In genomic region chr1:154272999-154273563, GRCh38 we compare ENCODE assay signal across 8 cellular contexts. TPM values are rescaled to one million over a fixed set of nuclear protein-coding genes. Genes with fewer than 3 reads are reported as not detected.
DNase-seq lines count a peak whose midpoint lies in the region; ATAC-seq, FAIRE-seq and TF ChIP-seq lines count a peak whose summit lies in the region.

No MANE protein-coding gene starts in this region.

- H3K27ac ChIP-seq in DOHH2 (ENCODE audit: low read depth, low read length) (peak overlapping the region; percentile 74), RWPE1 (peak overlapping the region; percentile 90), esophagus squamous epithelium (peak overlapping the region; percentile 91 to 96 (median 95)), pancreas (peak overlapping the region in 3 of 4 donors; percentile 58 to 83 (median 69))

- FAIRE-seq in pancreas (lab: Jason Lieb, UNC), result no peak

- H3F3A ChIP-seq in DOHH2 (ENCODE audit: control insufficient read depth, insufficient read depth), result peaks cover 25% of the 10 kb centered on the region

- no peak for ATAC-seq in pancreas

- H3K79me2 ChIP-seq in DOHH2 (ENCODE audit: control insufficient read depth, low read length), result peaks cover 14% of the 10 kb centered on the region

- no peaks in the 10 kb centered on the region for H4K20me1 ChIP-seq in DOHH2 (ENCODE audit: control insufficient read depth, insufficient read depth, low read depth, low read length)

- H3K4me2 ChIP-seq in DOHH2 (ENCODE audit: low read length), result peak overlapping the region; percentile 80

- intact Hi-C loops in esophagus squamous epithelium (cut with DNase I) (no loop called here), pancreas (cut with DNase I) (no loop called here)

- DNase-seq in RWPE1 (ENCODE audit: low spot score), result no peak
- DNase-seq in esophagus squamous epithelium (lab: John Stamatoyannopoulos, UW), result no peak
- DNase-seq in pancreas, result no peak
- DNase-seq in AML-193 (lab: John Stamatoyannopoulos, UW), result no peak
- DNase-seq in GM13977 (ENCODE audit: low spot score), result no peak
- no peak for DNase-seq in activated CD8-positive, alpha-beta memory T cell treated with anti-CD3 and anti-CD28 coated beads for 24 hours
- DNase-seq in NOMO-1 (lab: John Stamatoyannopoulos, UW; ENCODE audit: unreplicated experiment in 2 of 2), result no peak

- no peak for TF ChIP-seq CTCF in DOHH2 (IDR thresholded peaks at IDR 0.05; ENCODE audit: low read depth, low read length, poor library complexity, severe bottlenecking)
- no peak for TF ChIP-seq CTCF in RWPE1 (conservative IDR thresholded peaks at IDR 0.05; ENCODE audit: low read depth)
- no peak for TF ChIP-seq CTCF in esophagus squamous epithelium (IDR thresholded peaks at IDR 0.05)
- TF ChIP-seq CTCF in pancreas (IDR thresholded peaks at IDR 0.05), result no peak
- TF ChIP-seq CTCF in GM13977 (IDR thresholded peaks at IDR 0.05; ENCODE audit: extremely low read depth, insufficient read depth, missing control alignments), result no peak

- in situ Hi-C loops in GM13977 (cut with MboI; ENCODE audit: low pct_unique_long_range_greater_than_20kb, low sequenced_read_pairs, unreplicated experiment), result no loop called here

- H3K36me3 ChIP-seq in DOHH2 (ENCODE audit: control insufficient read depth, low read length), result peaks cover 46% of the 10 kb centered on the region
- peaks cover 0 to 72% (median 22%) of the 10 kb centered on the region in 3 donors for H3K36me3 ChIP-seq in esophagus squamous epithelium
- H3K36me3 ChIP-seq in pancreas, result peaks cover 0 to 22% (median 0%) of the 10 kb centered on the region in 3 donors

- H3K4me3 ChIP-seq in DOHH2 (ENCODE audit: low read length), result peak overlapping the region; percentile 96
- peak overlapping the region; percentile 72 to 94 (median 86) for H3K4me3 ChIP-seq in esophagus squamous epithelium
- H3K4me3 ChIP-seq in pancreas, result peak overlapping the region; percentile 31 to 78 (median 68)

- CTCF ChIA-PET in RWPE1 (lab: Yijun Ruan, JAX), result interaction anchor here (0.6 to 1.5 kb wide), 2 partner anchors 10 to 61 kb away, joined by 5 to 6 read pairs; no protein-coding TSS in a partner anchor

- TF ChIP-seq POLR2A in esophagus squamous epithelium (IDR thresholded peaks at IDR 0.05), result no peak

- POLR2A ChIA-PET in RWPE1 (lab: Yijun Ruan, JAX; ENCODE audit: low non-redundant PET), result interaction anchor here (0.5 kb wide), 1 partner anchor 329 kb away, joined by 6 read pairs; no protein-coding TSS in a partner anchor

- H3K27me3 ChIP-seq in DOHH2 (ENCODE audit: control insufficient read depth, low read length), result no peaks in the 10 kb centered on the region
- H3K27me3 ChIP-seq in esophagus squamous epithelium, result no peaks in the 10 kb centered on the region
- no peaks in the 10 kb centered on the region for H3K27me3 ChIP-seq in pancreas

- H3K9me3 ChIP-seq in DOHH2 (ENCODE audit: control insufficient read depth, insufficient read depth, low read length) (no peaks in the 10 kb centered on the region), esophagus squamous epithelium (no peaks in the 10 kb centered on the region), pancreas (no peaks in the 10 kb centered on the region)

- peaks cover 19% of the 10 kb centered on the region for H3K4me1 ChIP-seq in DOHH2 (ENCODE audit: control insufficient read depth, low read length)
- peaks cover 0 to 25% (median 14%) of the 10 kb centered on the region in 3 donors for H3K4me1 ChIP-seq in esophagus squamous epithelium
- H3K4me1 ChIP-seq in pancreas, result peaks cover 0 to 6% (median 0%) of the 10 kb centered on the region in 3 donors

- H3K9me2 ChIP-seq in DOHH2 (replicated peaks; ENCODE audit: control insufficient read depth, low read length), result no peaks in the 10 kb centered on the region

- 32 to 42% methylated on average over 10 to 13 of the region's 13 CpGs for WGBS in esophagus squamous epithelium, 2 donors
- 29 to 41% methylated on average over 13 of the region's 13 CpGs for WGBS in pancreas, 2 donors

RNA-seq across cellular contexts. Expression of gene HAX1, which starts 0.7 kb away (rescaled TPM):
- total RNA-seq in esophagus squamous epithelium, result 100 to 1,000 TPM in 1 of 4 donors, 10 to 100 TPM in 3; 39.3 to 105 (median 88.9) TPM
- 10 to 100 TPM; 36.7 to 61.1 (median 50.0) TPM for total RNA-seq in pancreas
- 10 to 100 TPM; 95.2 to 96.2 TPM for polyA plus RNA-seq in pancreas

RNA-seq across cellular contexts. Expression of gene AQP10, which starts 47.8 kb away (rescaled TPM):
- not detected for total RNA-seq in esophagus squamous epithelium
- total RNA-seq in pancreas, result under 1 TPM in 1 of 6 donors, not detected in 5; 0.09 TPM
- under 1 TPM in 1 of 2 donors, not detected in 1; 0.07 TPM for polyA plus RNA-seq in pancreas

RNA-seq across cellular contexts. Expression of gene ATP8B2, which starts 52.2 kb away (rescaled TPM):
- total RNA-seq in esophagus squamous epithelium, result 10 to 100 TPM in 2 of 4 donors, 1 to 10 TPM in 2; 2.4 to 55.5 (median 11.1) TPM
- 10 to 100 TPM in 1 of 6 donors, 1 to 10 TPM in 5; 3.7 to 14.4 (median 6.1) TPM for total RNA-seq in pancreas
- polyA plus RNA-seq in pancreas, result 1 to 10 TPM; 6.2 to 9.9 TPM

RNA-seq across cellular contexts. Expression of gene UBAP2L, which starts 52.3 kb away (rescaled TPM):
- 10 to 100 TPM; 57.8 to 69.5 (median 69.1) TPM for total RNA-seq in esophagus squamous epithelium
- total RNA-seq in pancreas, result 10 to 100 TPM; 32.7 to 69.8 (median 46.9) TPM
- polyA plus RNA-seq in pancreas, result 10 to 100 TPM; 50.5 to 58.1 TPM
